In genomic region chr12:11758087-11758837, GRCh38 we compare ENCODE assay signal across 1 cellular context.
TF ChIP-seq lines count a peak whose summit lies in the region.

No MANE protein-coding gene starts in this region.

TF ChIP-seq in HepG2, 621 proteins besides CTCF, POLR2A, EP300 and RAD21 (continued from another document):
- no peak for TF ChIP-seq THYN1 (CRISPR knock-in tag; IDR thresholded peaks at IDR 0.05; ENCODE audit: borderline replicate concordance, low read depth)
